18 cellular contexts compared by ENCODE assay signal in genomic region chr13:60066206-60066605, GRCh38.
DNase-seq lines count a peak whose midpoint lies in the region; ATAC-seq and FAIRE-seq lines count a peak whose summit lies in the region.
"Had no signal": no experiment of that assay in that cellular context is flagged by ENCODE, and none has a peak within 500 bp of the region (broad histone marks: within the 10 kb centered on the region; RNA-seq: fewer than 3 reads in every experiment).

No MANE protein-coding gene starts in this region.

- no peaks in the 10 kb centered on the region for H3K36me3 ChIP-seq in small intestine (ENCODE audit: control insufficient read depth in 2 of 2, insufficient read depth in 2 of 2, low read length in 2 of 2)
- H3K36me3 ChIP-seq: BE2C had no signal

- WGBS in small intestine, 3 donors, result 28 to 55% (median 30%) methylated on average over 1 of the region's 1 CpG

- H3K27me3 ChIP-seq in small intestine (ENCODE audit: control insufficient read depth in 2 of 2, insufficient read depth in 2 of 2, low read length in 2 of 2), result no peaks in the 10 kb centered on the region
- H3K27me3 ChIP-seq: BE2C had no signal

- no peak overlapping the region for H3K27ac ChIP-seq in small intestine (ENCODE audit: low read depth in 1 of 2, low read length in 1 of 2)
- H3K27ac ChIP-seq: GM23248, KMS-11 had no signal

- no peak for ATAC-seq in HG03045 (IDR thresholded peaks at IDR 0.05; ENCODE audit: unreplicated experiment)
- ATAC-seq in HG02571 (IDR thresholded peaks at IDR 0.05; ENCODE audit: unreplicated experiment), result no peak

- DNase-seq in NCI-H748 (lab: John Stamatoyannopoulos, UW; ENCODE audit: unreplicated experiment), result peak; percentile 25
- DNase-seq in NCI-H748 treated with DMSO at 0.1 percent for 48 hours (lab: John Stamatoyannopoulos, UW), result no peak
- peak; percentile 88 for DNase-seq in NCI-H69 (lab: John Stamatoyannopoulos, UW)
- DNase-seq in glomerular visceral epithelial cell (ENCODE audit: extremely low spot score), result peak; percentile 9
- peak; percentile 57 for DNase-seq in small intestine
- DNase-seq in islet precursor cell, result no peak
- DNase-seq: ACHN; BE2C; C1 segment of cervical spinal cord; Calu3; CD4-positive, CD25-positive, alpha-beta regulatory T cell; GM23248; HCEC 1CT had no signal

- no peaks in the 10 kb centered on the region for H3K9me3 ChIP-seq in small intestine (ENCODE audit: control insufficient read depth, low read depth)
- H3K9me3 ChIP-seq: BE2C had no signal

- H3K4me1 ChIP-seq in small intestine (ENCODE audit: control insufficient read depth in 2 of 2, insufficient read depth in 1 of 2, low read depth in 1 of 2, low read length in 1 of 2), result no peaks in the 10 kb centered on the region
- H3K4me1 ChIP-seq: BE2C had no signal

- no peak for FAIRE-seq in small intestine (lab: Jason Lieb, UNC)
- FAIRE-seq: GM12892, GM18507 had no signal

- H3K4me3 ChIP-seq in small intestine (ENCODE audit: low read depth in 1 of 2, low read length in 2 of 2), result no peak overlapping the region
- H3K4me3 ChIP-seq: GM23248 had no signal

Comparison
In these comparisons a context has a peak if more than half of its experiments do, and no peak if none do; other contexts are left out.
1. DNase-seq: peak in NCI-H748 (single experiment), NCI-H69 (single experiment), glomerular visceral epithelial cell (single experiment) and small intestine (single experiment); none in NCI-H748 treated with DMSO at 0.1 percent for 48 hours (single experiment) and islet precursor cell (single experiment).